ENCODE assay signal across 11 cellular contexts in the genomic region with DNA sequence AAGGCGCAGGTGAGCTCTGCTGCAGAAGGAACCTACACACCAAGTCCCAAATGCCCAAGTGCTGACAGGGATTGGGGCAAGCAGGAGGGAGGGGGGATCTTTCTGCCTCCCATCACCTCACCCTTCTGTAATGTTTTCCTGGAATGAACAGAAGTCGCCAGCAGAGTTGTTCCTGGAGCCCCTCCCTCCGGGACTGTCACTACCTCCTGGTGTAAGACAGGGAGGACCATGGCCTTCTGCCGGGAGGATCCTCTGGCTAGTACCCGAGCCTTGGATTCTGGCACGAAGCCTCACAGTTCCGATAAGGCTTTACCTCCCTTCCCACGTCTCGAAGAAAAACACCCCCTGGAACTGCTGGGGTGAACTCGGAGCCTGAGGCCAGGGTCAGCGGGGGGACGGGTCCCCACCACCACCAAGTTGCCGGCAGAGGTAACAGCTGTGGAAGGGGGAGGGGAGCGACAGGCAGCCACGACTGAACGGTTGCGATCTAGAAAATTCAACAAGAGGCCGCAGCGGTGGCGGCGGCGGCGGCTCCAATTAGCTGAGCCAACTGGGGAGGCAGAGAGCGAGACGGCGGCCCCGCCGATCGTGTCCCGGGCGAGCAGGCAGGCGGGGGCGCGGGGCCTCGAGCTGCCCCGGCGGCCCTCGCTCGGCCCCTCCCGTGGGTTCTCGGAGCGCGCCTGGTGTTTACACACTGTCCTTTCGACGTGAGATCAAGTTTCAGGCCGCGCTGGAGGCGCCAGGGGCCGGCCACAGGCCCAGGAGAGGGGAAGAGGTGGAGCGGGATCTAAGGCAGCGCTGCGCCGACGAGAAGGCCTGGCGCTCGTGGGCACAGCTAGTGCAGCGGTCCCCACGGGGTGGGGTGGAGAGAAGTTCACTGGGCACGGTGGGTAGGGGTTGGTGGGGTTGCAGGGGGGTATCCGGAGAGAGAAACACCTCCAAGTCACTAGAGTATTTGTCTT. TPM values are rescaled to one million over a fixed set of nuclear protein-coding genes. Genes with fewer than 3 reads are reported as not detected.
A peak's percentile ranks its signal among the peaks of the same experiment; 100 is the strongest.
DNase-seq lines count a peak whose midpoint lies in the region; ATAC-seq and TF ChIP-seq lines count a peak whose summit lies in the region.
"Had no signal": no experiment of that assay in that cellular context is flagged by ENCODE, and none has a peak within 500 bp of the region (broad histone marks: within the 10 kb centered on the region; RNA-seq: fewer than 3 reads in every experiment).

No MANE protein-coding gene starts in this region.

- H3K9me3 Mint-ChIP-seq in brain (peaks cover 0 to 7% (median 0%) of the 10 kb centered on the region in 5 experiments), naive B cell (peaks cover 0 to 2% (median 0%) of the 10 kb centered on the region in 7 donors)
- H3K9me3 Mint-ChIP-seq: activated T-helper 2 cell treated with anti-CD3 and anti-CD28 coated beads, Interferon-gamma antibody, Interleukin-2, Interleukin-4, amounts not matched to agents 10 μg/mL and 5 μg/mL and 100 μg/mL, durations not matched to agents 14 hours and 24 hours and 36 hours had no signal

- no peaks in the 10 kb centered on the region for H4K20me1 ChIP-seq in BLaER1 treated with 17β-estradiol and CSF1 and Interleukin-3, amounts not matched to agents 10 nM and 100 nM
- H4K20me1 ChIP-seq in HCT116 (ENCODE audit: insufficient read depth) (no peaks in the 10 kb centered on the region), SK-N-SH (ENCODE audit: insufficient read depth) (no peaks in the 10 kb centered on the region)

- RAD21 ChIA-PET in HCT116 (lab: Charles Lee; ENCODE audit: low non-redundant PET in 1 of 2, low total read pairs in 2 of 2, uncharacterized antibody in 2 of 2, unreplicated experiment in 2 of 2): no interaction called here

- H3K9me2 ChIP-seq in HCT116 (ENCODE audit: insufficient read depth): no peaks in the 10 kb centered on the region
- H3K9me2 ChIP-seq in SK-N-SH: no peaks in the 10 kb centered on the region

- no peaks in the 10 kb centered on the region for H3K36me3 ChIP-seq in BLaER1 treated with 17β-estradiol and CSF1 and Interleukin-3, amounts not matched to agents 10 nM and 100 nM
- H3K36me3 ChIP-seq in HCT116 (ENCODE audit: control insufficient read depth in 1 of 2, insufficient read depth in 2 of 2, low read length in 2 of 2): no peaks in the 10 kb centered on the region
- no peaks in the 10 kb centered on the region for H3K36me3 ChIP-seq in SK-N-SH (replicated peaks in 1 of 2; ENCODE audit: control insufficient read depth in 1 of 2, insufficient read depth in 2 of 2, low read length in 1 of 2)

- peaks cover 23% of the 10 kb centered on the region for H3K27me3 Mint-ChIP-seq in brain
- peaks cover 0 to 22% (median 0%) of the 10 kb centered on the region in 3 donors for H3K27me3 Mint-ChIP-seq in naive B cell

- H3K27ac ChIP-seq in BLaER1 treated with 17β-estradiol and CSF1 and Interleukin-3, amounts not matched to agents 10 nM and 100 nM: peak overlapping the region in 9 of 11 experiments; percentile 80 to 93 (median 91); a peak in 19 of 22 replicates
- H3K27ac ChIP-seq in HCT116 (ENCODE audit: low read depth, low read length): peak overlapping the region; percentile 93
- H3K27ac ChIP-seq in SK-N-SH (ENCODE audit: low read depth in 2 of 2, low read length in 1 of 2): peak overlapping the region in 1 of 2 experiments; percentile 98; a peak in 1 of 4 replicates

- CTCF ChIA-PET in HCT116 (lab: Charles Lee) (no interaction called here), SK-N-SH (lab: Yijun Ruan, JAX) (interaction anchor here (0.7 to 2.2 kb wide), 3 partner anchors 58 to 163 kb away, joined by 3 to 5 read pairs (median 4); no protein-coding TSS in a partner anchor)

- intact Hi-C loops in HCT116 (cut with micrococcal nuclease): no loop called here

- peaks cover 66 to 78% (median 74%) of the 10 kb centered on the region in 10 experiments for H3K4me1 ChIP-seq in BLaER1 treated with 17β-estradiol and CSF1 and Interleukin-3, amounts not matched to agents 10 nM and 100 nM
- H3K4me1 ChIP-seq in HCT116 (ENCODE audit: control insufficient read depth in 1 of 2, insufficient read depth in 2 of 2, low read length in 2 of 2) (peaks cover 34 to 70% of the 10 kb centered on the region in 2 experiments; a peak in 3 of 4 replicates), SK-N-SH (ENCODE audit: control insufficient read depth in 1 of 2, insufficient read depth in 2 of 2, low read depth in 1 of 2, low read length in 1 of 2) (peaks cover 0 to 48% of the 10 kb centered on the region in 2 experiments; a peak in 2 of 4 replicates)

- no peak for TF ChIP-seq EP300 in SK-N-SH (IDR thresholded peaks at IDR 0.05; ENCODE audit: borderline replicate concordance in 1 of 2, low read depth in 1 of 2, low read length in 1 of 2)

- H3K36me3 Mint-ChIP-seq in brain: no peaks in the 10 kb centered on the region
- no peaks in the 10 kb centered on the region for H3K36me3 Mint-ChIP-seq in naive B cell

- DNase-seq in HCT116 (ENCODE audit: low read depth, low spot score) (no peak), naive B cell (no peak), T-helper 9 cell (no peak), SK-N-SH (no peak)
- DNase-seq in stimulated activated naive CD8-positive, alpha-beta T cell treated with anti-CD3 and anti-CD28 coated beads, Interleukin-15, Interleukin-2, amounts not matched to agents 100 U/mL and 50 U/mL, for 24 hours: no peak
- no peak for DNase-seq in stimulated activated CD4-positive, alpha-beta T cell treated with anti-CD3 and anti-CD28 coated beads, Interleukin-4, amount 100 ng/mL, for 24 hours
- DNase-seq: effector CD4-positive, alpha-beta T cell; small intestine had no signal

- no peak for TF ChIP-seq POLR2A in HCT116 (IDR thresholded peaks at IDR 0.05; ENCODE audit: borderline replicate concordance, extremely low read depth, insufficient read depth, insufficient read length)

- BruUV-seq in HCT116 (replicated peaks; lab: Mats Ljungman, UMichigan): no TSS peak

- peak overlapping the region in 9 of 10 experiments; percentile 53 to 72 (median 63); a peak in 16 of 20 replicates for H3K4me3 ChIP-seq in BLaER1 treated with 17β-estradiol and CSF1 and Interleukin-3, amounts not matched to agents 10 nM and 100 nM
- H3K4me3 ChIP-seq in HCT116 (replicated peaks in 1 of 2; ENCODE audit: low read depth in 1 of 2, low read length in 2 of 2) (peak overlapping the region; percentile 46 to 61), SK-N-SH (ENCODE audit: low read depth in 2 of 2, low read length in 1 of 2) (no peak overlapping the region)

- peaks cover 16% of the 10 kb centered on the region; the same call in 1 of the 2 replicates for H3K79me2 ChIP-seq in HCT116 (ENCODE audit: insufficient read depth, low read length)
- H3K79me2 ChIP-seq in SK-N-SH (ENCODE audit: insufficient read depth): no peaks in the 10 kb centered on the region

- peaks cover 31 to 61% (median 52%) of the 10 kb centered on the region in 11 experiments for H3K9me3 ChIP-seq in BLaER1 treated with 17β-estradiol and CSF1 and Interleukin-3, amounts not matched to agents 10 nM and 100 nM (replicated peaks in 1 of 11)
- H3K9me3 ChIP-seq in HCT116 (ENCODE audit: control insufficient read depth in 1 of 2, insufficient read depth in 1 of 2, low read depth in 1 of 2, low read length in 2 of 2): no peaks in the 10 kb centered on the region
- no peaks in the 10 kb centered on the region for H3K9me3 ChIP-seq in SK-N-SH

- WGBS in SK-N-SH (ENCODE audit: low lambda C conversion rate): 66% methylated on average over 27 of the region's 60 CpGs

- H3K4me3 Mint-ChIP-seq in brain: peak overlapping the region in 3 of 5 experiments; percentile 24 to 90 (median 70)
- H3K4me3 Mint-ChIP-seq in naive B cell: peak overlapping the region in 6 of 8 donors; percentile 22 to 76 (median 52)

- H3F3A ChIP-seq in SK-N-SH (replicated peaks; ENCODE audit: insufficient read depth): no peaks in the 10 kb centered on the region

- no peak for TF ChIP-seq CTCF in HCT116 (IDR thresholded peaks at IDR 0.05 in 2 of 3, conservative IDR thresholded peaks at IDR 0.05 in 1 of 3; ENCODE audit: borderline replicate concordance in 1 of 3, insufficient read depth in 1 of 3, low read depth in 2 of 3, low read length in 2 of 3)
- no peak for TF ChIP-seq CTCF in brain (conservative IDR thresholded peaks at IDR 0.05)
- TF ChIP-seq CTCF in SK-N-SH (IDR thresholded peaks at IDR 0.05): no peak

- no peak overlapping the region for H2AFZ ChIP-seq in HCT116 (ENCODE audit: low read depth, low read length, poor library complexity, severe bottlenecking)
- no peak overlapping the region for H2AFZ ChIP-seq in SK-N-SH (ENCODE audit: low read depth)

- H3K27ac Mint-ChIP-seq in brain (peak overlapping the region in 1 of 5 experiments; percentile 77), naive B cell (peak overlapping the region in 2 of 6 donors; percentile 29 to 42)
- H3K27ac Mint-ChIP-seq: activated T-helper 2 cell treated with anti-CD3 and anti-CD28 coated beads, Interferon-gamma antibody, Interleukin-2, Interleukin-4, amounts not matched to agents 10 μg/mL and 5 μg/mL and 100 μg/mL, durations not matched to agents 14 hours and 24 hours and 36 hours had no signal

- peak overlapping the region in 10 of 11 experiments; percentile 34 to 95 (median 92); a peak in 19 of 22 replicates for H3K9ac ChIP-seq in BLaER1 treated with 17β-estradiol and CSF1 and Interleukin-3, amounts not matched to agents 10 nM and 100 nM
- H3K9ac ChIP-seq in HCT116 (ENCODE audit: low read length): peak overlapping the region; percentile 80
- no peak overlapping the region for H3K9ac ChIP-seq in SK-N-SH

- POLR2A ChIA-PET in HCT116 (lab: Charles Lee) (interaction anchor here (1.2 kb wide), 2 partner anchors 9 to 44 kb away, joined by 3 to 4 read pairs; no protein-coding TSS in a partner anchor), SK-N-SH (lab: Yijun Ruan, JAX) (interaction anchor here (0.7 to 4.3 kb wide), 3 partner anchors 26 to 57 kb away, joined by 3 to 38 read pairs (median 4); a partner anchor contains a TSS)

- TF ChIP-seq RAD21 in HCT116 (IDR thresholded peaks at IDR 0.05; ENCODE audit: low read depth) (no peak), SK-N-SH (IDR thresholded peaks at IDR 0.05; ENCODE audit: low read length) (no peak)

- peaks cover 49% of the 10 kb centered on the region for H3K4me1 Mint-ChIP-seq in brain
- peaks cover 36 to 44% (median 40%) of the 10 kb centered on the region in 3 donors for H3K4me1 Mint-ChIP-seq in naive B cell

- ATAC-seq in HCT116 (peak; percentile 30), naive B cell (ENCODE audit: low read depth in 2 of 2) (no peak)
- ATAC-seq in stimulated activated naive CD8-positive, alpha-beta T cell treated with anti-CD3 and anti-CD28 coated beads, Interleukin-15, Interleukin-2, amounts not matched to agents 100 U/mL and 50 U/mL, for 24 hours: no peak

- peaks cover 0 to 4% (median 0%) of the 10 kb centered on the region in 11 experiments; a peak in 2 of 22 replicates for H3K27me3 ChIP-seq in BLaER1 treated with 17β-estradiol and CSF1 and Interleukin-3, amounts not matched to agents 10 nM and 100 nM
- H3K27me3 ChIP-seq in HCT116 (ENCODE audit: insufficient read depth, low read length): no peaks in the 10 kb centered on the region
- H3K27me3 ChIP-seq in SK-N-SH (ENCODE audit: insufficient read depth): peaks cover 37% of the 10 kb centered on the region; the same call in 1 of the 2 replicates

- peak overlapping the region; percentile 77 to 98 (median 93) for H3K4me2 ChIP-seq in BLaER1 treated with 17β-estradiol and CSF1 and Interleukin-3, amounts not matched to agents 10 nM and 100 nM
- peak overlapping the region; percentile 90 for H3K4me2 ChIP-seq in HCT116 (ENCODE audit: low read length)
- no peak overlapping the region for H3K4me2 ChIP-seq in SK-N-SH

RNA-seq across cellular contexts. Expression of a gene that starts 53.7 kb away (rescaled TPM):
- total RNA-seq in HCT116 (2021; ENCODE audit: unreplicated experiment): 35.1 TPM
- 12.3 and 14.5 TPM in 2 replicates for polyA plus RNA-seq in HCT116 (2012)
- polyA plus RNA-seq in brain (ENCODE audit: insufficient read depth, low read depth, low replicate concordance) (41.6 TPM), naive B cell (ENCODE audit: low read depth in 6 of 6) (10 to 100 TPM in 2 of 6 donors, 1 to 10 TPM in 4; 3.4 to 15.5 (median 7.8) TPM), SK-N-SH (2012; rRNA removed) (6.9 and 8.8 TPM in 2 replicates)
- 8.4 and 9.4 TPM in 2 replicates for polyA plus RNA-seq in SK-N-SH (2012; cell fraction: cytosol; rRNA removed)
- 19.4 and 21.9 TPM in 2 replicates for polyA plus RNA-seq in SK-N-SH (2012; cell fraction: nucleus; rRNA removed)

Comparison
In these comparisons a context has a peak if more than half of its experiments do, and no peak if none do; other contexts are left out.
1. H3K4me3 ChIP-seq: peak in BLaER1 treated with 17β-estradiol and CSF1 and Interleukin-3, amounts not matched to agents 10 nM and 100 nM (9 of 10) and HCT116 (2 of 2); none in SK-N-SH (0 of 2).